In the genomic region with DNA sequence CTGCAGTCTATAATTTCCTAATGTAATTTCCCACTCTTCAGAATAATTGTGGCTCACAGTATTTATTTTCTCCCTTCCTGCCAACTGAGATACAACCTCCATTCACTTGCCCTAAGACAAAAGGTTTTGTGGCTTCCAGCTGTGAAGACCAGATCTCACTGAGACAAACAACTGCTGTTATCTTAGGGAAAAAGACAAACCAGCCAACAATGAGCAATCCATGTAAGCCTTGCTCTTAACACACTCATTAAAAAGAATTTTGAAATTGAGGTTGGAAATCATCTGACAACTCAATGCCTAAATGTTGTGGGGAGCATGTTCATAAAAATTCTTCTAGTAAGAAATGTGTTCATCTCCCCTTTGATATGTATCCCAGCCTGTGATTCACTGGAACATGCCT, we compare ENCODE assay signal across 12 cellular contexts.
DNase-seq lines count a peak whose midpoint lies in the region; ATAC-seq and TF ChIP-seq lines count a peak whose summit lies in the region.
"Had no signal": no experiment of that assay in that cellular context is flagged by ENCODE, and none has a peak within 500 bp of the region (broad histone marks: within the 10 kb centered on the region; RNA-seq: fewer than 3 reads in every experiment).

No MANE protein-coding gene starts in this region.

- H3K36me3 Mint-ChIP-seq in HFFc6 (ENCODE audit: low read depth): peaks cover 40% of the 10 kb centered on the region

- no peak for ATAC-seq in activated CD4-positive, CD25-positive, alpha-beta regulatory T cell treated with anti-CD3 and anti-CD28 coated beads, Interleukin-2, amount 50 U/mL, for 24 hours

- TF ChIP-seq CTCF in HFFc6 (IDR thresholded peaks at IDR 0.05): no peak
- no peak for TF ChIP-seq CTCF in fibroblast of mammary gland (conservative IDR thresholded peaks at IDR 0.05; ENCODE audit: control insufficient read depth, insufficient read depth, low read depth, low read length)
- TF ChIP-seq CTCF in prostate gland (IDR thresholded peaks at IDR 0.05): no peak

- peaks cover 37% of the 10 kb centered on the region for H3K4me1 Mint-ChIP-seq in HFFc6 (ENCODE audit: low read depth)

- H3K36me3 ChIP-seq in prostate gland: no peaks in the 10 kb centered on the region
- H3K36me3 ChIP-seq: cardiac muscle cell had no signal

- no peak overlapping the region for H3K4me3 ChIP-seq in fibroblast of mammary gland (ENCODE audit: control insufficient read depth, low read depth, low read length)
- no peak overlapping the region for H3K4me3 ChIP-seq in prostate gland
- H3K4me3 ChIP-seq: cardiac muscle cell had no signal

- no peaks in the 10 kb centered on the region for H3K27me3 ChIP-seq in prostate gland (replicated peaks; ENCODE audit: insufficient read depth)
- H3K27me3 ChIP-seq: cardiac muscle cell had no signal

- no peak overlapping the region for H3K27ac ChIP-seq in prostate gland
- H3K27ac ChIP-seq: cardiac muscle cell, RWPE1 had no signal

- intact Hi-C loops in prostate gland (cut with DNase I): no loop called here

- no peak overlapping the region for H3K4me3 Mint-ChIP-seq in HFFc6
- H3K4me3 Mint-ChIP-seq: activated T-cell treated with anti-CD3 and anti-CD28 coated beads, Interleukin-2, amount 50 U/mL, for 24 hours had no signal

- no peaks in the 10 kb centered on the region for H3K4me1 ChIP-seq in prostate gland (replicated peaks)

- peak overlapping the region; percentile 20; the same call in 1 of the 2 replicates for H3K27ac Mint-ChIP-seq in HFFc6
- H3K27ac Mint-ChIP-seq: activated T-cell treated with anti-CD3 and anti-CD28 coated beads, Interleukin-2, amount 50 U/mL, for 24 hours had no signal

- no peaks in the 10 kb centered on the region for H3K9me3 ChIP-seq in prostate gland

- DNase-seq in HFFc6 (no peak), NCI-H69 (lab: John Stamatoyannopoulos, UW) (peak; percentile 96), fibroblast of mammary gland (ENCODE audit: low read depth) (peak; percentile 37), smooth muscle cell of the brain vasculature (ENCODE audit: low read depth, low spot score) (peak; percentile 72), prostate gland (ENCODE audit: low spot score) (no peak), retina (no peak)
- no peak for DNase-seq in activated CD4-positive, alpha-beta T cell treated with anti-CD3 and anti-CD28 coated beads, Interleukin-2, amount 50 U/mL, for 4 hours
- DNase-seq: activated T-cell treated with anti-CD3 and anti-CD28 coated beads, Interleukin-2, amount 50 U/mL, for 24 hours; NCI-H187 treated with DMSO at 0.1 percent for 48 hours had no signal

- no peak for TF ChIP-seq POLR2A in prostate gland (IDR thresholded peaks at IDR 0.05)

- 0 out of 2 replicates have a peak, but pooled peaks cover 5% of the 10 kb centered on the region for H3K9me3 Mint-ChIP-seq in HFFc6
- H3K9me3 Mint-ChIP-seq: activated T-cell treated with anti-CD3 and anti-CD28 coated beads, Interleukin-2, amount 50 U/mL, for 24 hours had no signal

- H3K27me3 Mint-ChIP-seq in HFFc6 (ENCODE audit: insufficient read depth): no peaks in the 10 kb centered on the region
- H3K27me3 Mint-ChIP-seq: activated T-cell treated with anti-CD3 and anti-CD28 coated beads, Interleukin-2, amount 50 U/mL, for 24 hours had no signal

Comparison
In these comparisons a context has a peak if more than half of its experiments do, and no peak if none do; other contexts are left out.
1. DNase-seq: peak in NCI-H69 (single experiment), fibroblast of mammary gland (single experiment) and smooth muscle cell of the brain vasculature (single experiment); none in HFFc6 (single experiment), prostate gland (single experiment), activated CD4-positive, alpha-beta T cell treated with anti-CD3 and anti-CD28 coated beads, Interleukin-2, amount 50 U/mL, for 4 hours (0 of 2) and retina (single experiment).